ENCODE assay signal across 1 cellular context in genomic region chr13:114234645-114235421, GRCh38.
TF ChIP-seq lines count a peak whose summit lies in the region.

CDC16 (plus strand) TSS chr13:114234897; CDS start chr13:114235085, 188 bp downstream.

TF ChIP-seq in HEK293, 187 proteins besides CTCF, POLR2A, EP300 and RAD21 (continued from another document):
- TF ChIP-seq ZEB2 (tag by site-specific recombination; IDR thresholded peaks at IDR 0.05), result no peak
- peak; percentile 66; the same call in 1 of the 2 replicates for TF ChIP-seq ZFHX2 (tag by site-specific recombination; conservative IDR thresholded peaks at IDR 0.05)
- peak; percentile 83 for TF ChIP-seq ZSCAN30 (tag by site-specific recombination; IDR thresholded peaks at IDR 0.05)
- TF ChIP-seq ZNF24 (tag by site-specific recombination; IDR thresholded peaks at IDR 0.05), result 0 out of 2 replicates have a peak, but pooled peaks have one; percentile 19
- TF ChIP-seq ZNF398 (tag by site-specific recombination; IDR thresholded peaks at IDR 0.05), result no peak
- peak; percentile 60 for TF ChIP-seq GLIS2 (tag by site-specific recombination; IDR thresholded peaks at IDR 0.05)
- TF ChIP-seq ZNF391 (tag by site-specific recombination; IDR thresholded peaks at IDR 0.05; ENCODE audit: borderline replicate concordance, low read depth), result no peak
- peak; percentile 56; the same call in 1 of the 2 replicates for TF ChIP-seq ZNF394 (tag by site-specific recombination; IDR thresholded peaks at IDR 0.05; ENCODE audit: borderline replicate concordance)
- no peak for TF ChIP-seq ZNF211 (tag by site-specific recombination; IDR thresholded peaks at IDR 0.05; ENCODE audit: low read depth)
- TF ChIP-seq ZSCAN16 (tag by site-specific recombination; IDR thresholded peaks at IDR 0.05), result 0 out of 2 replicates have a peak, but pooled peaks have one; percentile 31
- TF ChIP-seq ZXDB (tag by site-specific recombination; IDR thresholded peaks at IDR 0.05), result no peak
- peak; percentile 17 for TF ChIP-seq SETDB1 (IDR thresholded peaks at IDR 0.05; ENCODE audit: insufficient read length, low read length)
- peak; percentile 74 for TF ChIP-seq KLF8 (tag by site-specific recombination; IDR thresholded peaks at IDR 0.05)
- peak; percentile 72 for TF ChIP-seq YY1 (tag by site-specific recombination; IDR thresholded peaks at IDR 0.05)
- TF ChIP-seq, protein P1, sequence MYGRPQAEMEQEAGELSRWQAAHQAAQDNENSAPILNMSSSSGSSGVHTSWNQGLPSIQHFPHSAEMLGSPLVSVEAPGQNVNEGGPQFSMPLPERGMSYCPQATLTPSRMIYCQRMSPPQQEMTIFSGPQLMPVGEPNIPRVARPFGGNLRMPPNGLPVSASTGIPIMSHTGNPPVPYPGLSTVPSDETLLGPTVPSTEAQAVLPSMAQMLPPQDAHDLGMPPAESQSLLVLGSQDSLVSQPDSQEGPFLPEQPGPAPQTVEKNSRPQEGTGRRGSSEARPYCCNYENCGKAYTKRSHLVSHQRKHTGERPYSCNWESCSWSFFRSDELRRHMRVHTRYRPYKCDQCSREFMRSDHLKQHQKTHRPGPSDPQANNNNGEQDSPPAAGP (tag by site-specific recombination; IDR thresholded peaks at IDR 0.05), result peak; percentile 65; the same call in 1 of the 2 replicates
- TF ChIP-seq, protein P2, sequence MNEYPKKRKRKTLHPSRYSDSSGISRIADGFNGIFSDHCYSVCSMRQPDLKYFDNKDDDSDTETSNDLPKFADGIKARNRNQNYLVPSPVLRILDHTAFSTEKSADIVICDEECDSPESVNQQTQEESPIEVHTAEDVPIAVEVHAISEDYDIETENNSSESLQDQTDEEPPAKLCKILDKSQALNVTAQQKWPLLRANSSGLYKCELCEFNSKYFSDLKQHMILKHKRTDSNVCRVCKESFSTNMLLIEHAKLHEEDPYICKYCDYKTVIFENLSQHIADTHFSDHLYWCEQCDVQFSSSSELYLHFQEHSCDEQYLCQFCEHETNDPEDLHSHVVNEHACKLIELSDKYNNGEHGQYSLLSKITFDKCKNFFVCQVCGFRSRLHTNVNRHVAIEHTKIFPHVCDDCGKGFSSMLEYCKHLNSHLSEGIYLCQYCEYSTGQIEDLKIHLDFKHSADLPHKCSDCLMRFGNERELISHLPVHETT (tag by site-specific recombination; IDR thresholded peaks at IDR 0.05), result peak; percentile 81; the same call in 1 of the 2 replicates
- 0 out of 2 replicates have a peak, but pooled peaks have one; percentile 17 for TF ChIP-seq EGR2 (tag by site-specific recombination; IDR thresholded peaks at IDR 0.05; ENCODE audit: low read depth)
- peak; percentile 74; the same call in 1 of the 2 replicates for TF ChIP-seq ZFP69B (tag by site-specific recombination; IDR thresholded peaks at IDR 0.05)
- TF ChIP-seq ZSCAN23 (tag by site-specific recombination; IDR thresholded peaks at IDR 0.05), result 0 out of 2 replicates have a peak, but pooled peaks have one; percentile 19
- peak; percentile 43; the same call in 1 of the 2 replicates for TF ChIP-seq ZNF2 (tag by site-specific recombination; IDR thresholded peaks at IDR 0.05)
- peak; percentile 39 for TF ChIP-seq KLF1 (tag by site-specific recombination; IDR thresholded peaks at IDR 0.05)
